ENCODE assay signal across 2 cellular contexts in the genomic region with DNA sequence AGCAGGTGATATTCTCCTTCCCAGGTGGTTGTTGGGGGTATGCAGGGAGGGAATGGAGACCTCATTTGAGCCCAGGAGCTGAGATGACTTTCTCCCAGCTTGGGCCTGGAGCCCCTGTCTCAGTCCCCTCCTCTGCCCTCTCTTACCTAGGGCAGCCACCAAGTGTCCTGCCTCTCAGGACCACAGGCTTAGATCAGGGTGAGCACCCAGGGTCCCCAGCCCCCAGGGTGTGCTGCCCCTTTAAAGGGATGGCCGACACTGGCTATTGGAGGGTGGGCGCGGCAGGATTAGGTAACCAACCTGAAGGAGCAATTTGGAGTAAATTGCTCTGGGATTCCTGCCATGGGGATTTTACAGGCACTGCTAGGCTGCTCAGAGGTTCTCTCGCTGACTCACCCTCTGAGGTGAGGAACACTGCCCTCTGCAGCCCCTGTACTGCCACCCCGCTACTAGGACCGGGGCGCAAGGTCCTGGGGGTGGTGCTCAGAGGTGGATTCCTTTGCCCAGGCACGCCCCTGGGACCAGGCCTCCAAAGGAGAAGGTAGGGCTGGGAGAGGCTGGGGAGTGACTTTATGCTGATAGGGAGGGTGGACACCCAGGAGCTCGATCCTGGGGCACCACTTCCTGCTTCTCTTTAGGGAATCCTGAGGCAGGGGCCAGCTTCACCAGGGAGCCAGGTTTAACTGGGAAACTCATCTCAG.
TF ChIP-seq lines count a peak whose summit lies in the region.

No MANE protein-coding gene starts in this region.

TF ChIP-seq in H1, 55 proteins besides CTCF, POLR2A, EP300 and RAD21 (continues in another document):
- TF ChIP-seq BCL11A (IDR thresholded peaks at IDR 0.05; ENCODE audit: low read depth in 2 of 2, low read length in 2 of 2) (no peak), POLR2AphosphoS5 (IDR thresholded peaks at IDR 0.05; ENCODE audit: low read depth, low read length) (no peak), SP2 (IDR thresholded peaks at IDR 0.05; ENCODE audit: low read length) (no peak), EGR1 (IDR thresholded peaks at IDR 0.05; ENCODE audit: borderline replicate concordance, low read depth, low read length) (no peak), CBX5 (IDR thresholded peaks at IDR 0.05; ENCODE audit: low read depth, low read length) (no peak), MAFK (IDR thresholded peaks at IDR 0.05; ENCODE audit: low read depth, low read length) (peak; percentile 30; the same call in 1 of the 2 replicates), CTBP2 (IDR thresholded peaks at IDR 0.05; ENCODE audit: borderline replicate concordance, insufficient read depth, insufficient read length, low read length) (peak; percentile 80), KDM1A (IDR thresholded peaks at IDR 0.05; ENCODE audit: borderline replicate concordance, low read length) (0 out of 2 replicates have a peak, but pooled peaks have one; percentile 19), GTF2F1 (IDR thresholded peaks at IDR 0.05; ENCODE audit: borderline replicate concordance, low read depth, low read length) (no peak), PHF8 (conservative IDR thresholded peaks at IDR 0.05; ENCODE audit: low read depth, low read length) (no peak), SAP30 (IDR thresholded peaks at IDR 0.05; ENCODE audit: insufficient read depth, insufficient replicate concordance, low read length) (no peak), NRF1 (IDR thresholded peaks at IDR 0.05; ENCODE audit: low read depth, low read length) (no peak), NANOG (IDR thresholded peaks at IDR 0.05; ENCODE audit: insufficient read depth, low read depth, low read length, poor library complexity, severe bottlenecking) (no peak), YY1 (IDR thresholded peaks at IDR 0.05; ENCODE audit: low read depth, low read length) (no peak), HDAC2 (IDR thresholded peaks at IDR 0.05; ENCODE audit: borderline replicate concordance in 1 of 2, low read depth in 2 of 2, low read length in 2 of 2) (0 out of 4 replicates have a peak, but pooled peaks of 1 of the 2 experiments have one; percentile 5), GABPA (IDR thresholded peaks at IDR 0.05; ENCODE audit: borderline replicate concordance, insufficient read depth, low read length) (no peak), TEAD4 (IDR thresholded peaks at IDR 0.05; ENCODE audit: low read depth, low read length) (0 out of 2 replicates have a peak, but pooled peaks have one; percentile 5), CHD1 (IDR thresholded peaks at IDR 0.05; ENCODE audit: low read depth, low read length) (no peak), TCF12 (IDR thresholded peaks at IDR 0.05; ENCODE audit: low read depth, low read length) (no peak), KDM5A (IDR thresholded peaks at IDR 0.05; ENCODE audit: low read length) (no peak), SIRT6 (IDR thresholded peaks at IDR 0.05; ENCODE audit: low read length) (no peak), JUND (IDR thresholded peaks at IDR 0.05; ENCODE audit: low read length) (peak; percentile 90), BRCA1 (IDR thresholded peaks at IDR 0.05; ENCODE audit: low read depth, low read length) (no peak), POU5F1 (IDR thresholded peaks at IDR 0.05; ENCODE audit: low read depth, low read length) (no peak), EZH2 (IDR thresholded peaks at IDR 0.05; ENCODE audit: low read depth, low read length, severe bottlenecking) (no peak), CEBPB (IDR thresholded peaks at IDR 0.05; ENCODE audit: low read depth, low read length) (0 out of 2 replicates have a peak, but pooled peaks have one; percentile 4), SP4 (IDR thresholded peaks at IDR 0.05; ENCODE audit: low read length) (no peak), TAF1 (IDR thresholded peaks at IDR 0.05; ENCODE audit: low read depth, low read length) (peak; percentile 64; the same call in 1 of the 2 replicates), SIN3A (conservative IDR thresholded peaks at IDR 0.05 in 1 of 2, IDR thresholded peaks at IDR 0.05 in 1 of 2; ENCODE audit: low read depth in 1 of 2, low read length in 2 of 2) (peak in 1 of 2 experiments; percentile 53; a peak in 2 of 4 replicates), RNF2 (IDR thresholded peaks at IDR 0.05; ENCODE audit: borderline replicate concordance, low read depth, low read length, missing control alignments, poor library complexity, severe bottlenecking) (no peak), CBX8 (IDR thresholded peaks at IDR 0.05; ENCODE audit: borderline replicate concordance, low read depth, low read length) (no peak), BACH1 (IDR thresholded peaks at IDR 0.05; ENCODE audit: low read length) (peak; percentile 69; the same call in 1 of the 2 replicates), JUN (IDR thresholded peaks at IDR 0.05; ENCODE audit: low read depth, low read length) (no peak), FOSL1 (IDR thresholded peaks at IDR 0.05; ENCODE audit: insufficient read depth, low read depth, low read length) (no peak), RBBP5 (IDR thresholded peaks at IDR 0.05; ENCODE audit: borderline replicate concordance, low read depth, low read length) (no peak), TAF7 (optimal IDR thresholded peaks at IDR 0.05; ENCODE audit: borderline replicate concordance, low read depth, low read length) (no peak)
- TF ChIP-seq, protein P1, sequence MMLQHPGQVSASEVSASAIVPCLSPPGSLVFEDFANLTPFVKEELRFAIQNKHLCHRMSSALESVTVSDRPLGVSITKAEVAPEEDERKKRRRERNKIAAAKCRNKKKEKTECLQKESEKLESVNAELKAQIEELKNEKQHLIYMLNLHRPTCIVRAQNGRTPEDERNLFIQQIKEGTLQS (IDR thresholded peaks at IDR 0.05; ENCODE audit: insufficient read depth, low read depth, low read length), result no peak
- TF ChIP-seq, protein P2, sequence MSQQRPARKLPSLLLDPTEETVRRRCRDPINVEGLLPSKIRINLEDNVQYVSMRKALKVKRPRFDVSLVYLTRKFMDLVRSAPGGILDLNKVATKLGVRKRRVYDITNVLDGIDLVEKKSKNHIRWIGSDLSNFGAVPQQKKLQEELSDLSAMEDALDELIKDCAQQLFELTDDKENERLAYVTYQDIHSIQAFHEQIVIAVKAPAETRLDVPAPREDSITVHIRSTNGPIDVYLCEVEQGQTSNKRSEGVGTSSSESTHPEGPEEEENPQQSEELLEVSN (IDR thresholded peaks at IDR 0.05), result no peak
- TF ChIP-seq, protein P3, sequence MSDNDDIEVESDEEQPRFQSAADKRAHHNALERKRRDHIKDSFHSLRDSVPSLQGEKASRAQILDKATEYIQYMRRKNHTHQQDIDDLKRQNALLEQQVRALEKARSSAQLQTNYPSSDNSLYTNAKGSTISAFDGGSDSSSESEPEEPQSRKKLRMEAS (IDR thresholded peaks at IDR 0.05), result peak; percentile 22; the same call in 1 of the 2 replicates
- TF ChIP-seq, protein P4, sequence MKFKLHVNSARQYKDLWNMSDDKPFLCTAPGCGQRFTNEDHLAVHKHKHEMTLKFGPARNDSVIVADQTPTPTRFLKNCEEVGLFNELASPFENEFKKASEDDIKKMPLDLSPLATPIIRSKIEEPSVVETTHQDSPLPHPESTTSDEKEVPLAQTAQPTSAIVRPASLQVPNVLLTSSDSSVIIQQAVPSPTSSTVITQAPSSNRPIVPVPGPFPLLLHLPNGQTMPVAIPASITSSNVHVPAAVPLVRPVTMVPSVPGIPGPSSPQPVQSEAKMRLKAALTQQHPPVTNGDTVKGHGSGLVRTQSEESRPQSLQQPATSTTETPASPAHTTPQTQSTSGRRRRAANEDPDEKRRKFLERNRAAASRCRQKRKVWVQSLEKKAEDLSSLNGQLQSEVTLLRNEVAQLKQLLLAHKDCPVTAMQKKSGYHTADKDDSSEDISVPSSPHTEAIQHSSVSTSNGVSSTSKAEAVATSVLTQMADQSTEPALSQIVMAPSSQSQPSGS (IDR thresholded peaks at IDR 0.05; ENCODE audit: low read length), result no peak

TF ChIP-seq in neural cell, 6 proteins besides CTCF, POLR2A, EP300 and RAD21:
- TF ChIP-seq EZH2 (IDR thresholded peaks at IDR 0.05; ENCODE audit: borderline replicate concordance, insufficient read depth, low read length, poor library complexity, severe bottlenecking) (no peak), TAF1 (IDR thresholded peaks at IDR 0.05; ENCODE audit: low read depth) (no peak), MXI1 (conservative IDR thresholded peaks at IDR 0.05; ENCODE audit: poor library complexity, severe bottlenecking) (no peak), POLR2AphosphoS5 (IDR thresholded peaks at IDR 0.05) (no peak), SMC3 (conservative IDR thresholded peaks at IDR 0.05; ENCODE audit: poor library complexity) (no peak)
- TF ChIP-seq, protein P5, sequence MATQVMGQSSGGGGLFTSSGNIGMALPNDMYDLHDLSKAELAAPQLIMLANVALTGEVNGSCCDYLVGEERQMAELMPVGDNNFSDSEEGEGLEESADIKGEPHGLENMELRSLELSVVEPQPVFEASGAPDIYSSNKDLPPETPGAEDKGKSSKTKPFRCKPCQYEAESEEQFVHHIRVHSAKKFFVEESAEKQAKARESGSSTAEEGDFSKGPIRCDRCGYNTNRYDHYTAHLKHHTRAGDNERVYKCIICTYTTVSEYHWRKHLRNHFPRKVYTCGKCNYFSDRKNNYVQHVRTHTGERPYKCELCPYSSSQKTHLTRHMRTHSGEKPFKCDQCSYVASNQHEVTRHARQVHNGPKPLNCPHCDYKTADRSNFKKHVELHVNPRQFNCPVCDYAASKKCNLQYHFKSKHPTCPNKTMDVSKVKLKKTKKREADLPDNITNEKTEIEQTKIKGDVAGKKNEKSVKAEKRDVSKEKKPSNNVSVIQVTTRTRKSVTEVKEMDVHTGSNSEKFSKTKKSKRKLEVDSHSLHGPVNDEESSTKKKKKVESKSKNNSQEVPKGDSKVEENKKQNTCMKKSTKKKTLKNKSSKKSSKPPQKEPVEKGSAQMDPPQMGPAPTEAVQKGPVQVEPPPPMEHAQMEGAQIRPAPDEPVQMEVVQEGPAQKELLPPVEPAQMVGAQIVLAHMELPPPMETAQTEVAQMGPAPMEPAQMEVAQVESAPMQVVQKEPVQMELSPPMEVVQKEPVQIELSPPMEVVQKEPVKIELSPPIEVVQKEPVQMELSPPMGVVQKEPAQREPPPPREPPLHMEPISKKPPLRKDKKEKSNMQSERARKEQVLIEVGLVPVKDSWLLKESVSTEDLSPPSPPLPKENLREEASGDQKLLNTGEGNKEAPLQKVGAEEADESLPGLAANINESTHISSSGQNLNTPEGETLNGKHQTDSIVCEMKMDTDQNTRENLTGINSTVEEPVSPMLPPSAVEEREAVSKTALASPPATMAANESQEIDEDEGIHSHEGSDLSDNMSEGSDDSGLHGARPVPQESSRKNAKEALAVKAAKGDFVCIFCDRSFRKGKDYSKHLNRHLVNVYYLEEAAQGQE (IDR thresholded peaks at IDR 0.05; ENCODE audit: borderline replicate concordance), result no peak
